20 cellular contexts compared by ENCODE assay signal in genomic region chr3:186042521-186043202, GRCh38.
"Had no signal": no experiment of that assay in that cellular context is flagged by ENCODE, and none has a peak within 500 bp of the region (broad histone marks: within the 10 kb centered on the region; RNA-seq: fewer than 3 reads in every experiment).

No MANE protein-coding gene starts in this region.

- H3K9me3 ChIP-seq: transverse colon had no signal

- FAIRE-seq: endothelial cell of umbilical vein, small intestine had no signal

- ATAC-seq: foreskin keratinocyte, left colon, left ventricle myocardium superior had no signal

- H3K4me1 ChIP-seq: foreskin keratinocyte had no signal

- H3K27me3 ChIP-seq: sigmoid colon had no signal

- H3K4me3 ChIP-seq: coronary artery, lung, sigmoid colon, stomach, thoracic aorta, transverse colon had no signal

- H3K27ac ChIP-seq: coronary artery, foreskin keratinocyte, sigmoid colon, stomach, thoracic aorta, transverse colon had no signal

- DNase-seq: effector CD4-positive, alpha-beta T cell; endodermal cell; erythroblast; foreskin keratinocyte; left colon; left ventricle myocardium superior; mesendoderm; naive B cell; posterior cingulate gyrus; sigmoid colon; small intestine; stimulated activated CD4-positive, alpha-beta T cell treated with anti-CD3 and anti-CD28 coated beads, Interleukin-12 subunit alpha, Interleukin-12 subunit beta, amount 100 ng/mL, for 4 hours; stimulated activated naive CD4-positive, alpha-beta T cell; stomach; substantia nigra; transverse colon had no signal

- H3K36me3 ChIP-seq: sigmoid colon, thoracic aorta, transverse colon had no signal
